Comparison of ENCODE assay signal across 25 cellular contexts in genomic region chr12:115176741-115177400, GRCh38.
"Had no signal": no experiment of that assay in that cellular context is flagged by ENCODE, and none has a peak within 500 bp of the region (broad histone marks: within the 10 kb centered on the region; RNA-seq: fewer than 3 reads in every experiment).

No MANE protein-coding gene starts in this region.

- H3K9me3 ChIP-seq: colonic mucosa, left ventricle myocardium inferior, right lobe of liver, tibial artery had no signal

- H3K27ac Mint-ChIP-seq: activated CD4-positive, alpha-beta memory T cell treated with anti-CD3 and anti-CD28 coated beads, Interleukin-2, amount 10 ng/mL, durations not matched to agents 7 days and 5 days; activated CD4-positive, alpha-beta T cell treated with anti-CD3 and anti-CD28 coated beads, Interleukin-2, amount 10 ng/mL, durations not matched to agents 24 days and 14 days; activated naive CD4-positive, alpha-beta T cell treated with anti-CD3 and anti-CD28 coated beads, Interleukin-2, amount 50 U/mL, for 24 hours; effector memory CD8-positive, alpha-beta T cell; immature natural killer cell; natural killer cell treated with Interleukin-12 subunit alpha and Interleukin-12 subunit beta and Interleukin-15 and Interleukin-18, amount 100 ng/mL, for 72 hours; stimulated activated effector memory CD8-positive, alpha-beta T cell treated with anti-CD3 and anti-CD28 coated beads, Interleukin-12 subunit alpha, Interleukin-12 subunit beta, amount 100 ng/mL, for 72 hours; stimulated activated naive CD8-positive, alpha-beta T cell treated with anti-CD3 and anti-CD28 coated beads, Interleukin-15, amount 100 ng/mL, for 72 hours had no signal

- H3K4me1 Mint-ChIP-seq: activated CD4-positive, alpha-beta memory T cell treated with anti-CD3 and anti-CD28 coated beads, Interleukin-2, amount 10 ng/mL, durations not matched to agents 7 days and 5 days; activated CD4-positive, alpha-beta T cell treated with anti-CD3 and anti-CD28 coated beads, Interleukin-2, amount 10 ng/mL, durations not matched to agents 24 days and 14 days; activated naive CD4-positive, alpha-beta T cell treated with anti-CD3 and anti-CD28 coated beads, Interleukin-2, amount 50 U/mL, for 24 hours; central memory CD8-positive, alpha-beta T cell; immature natural killer cell; stimulated activated effector memory CD8-positive, alpha-beta T cell treated with anti-CD3 and anti-CD28 coated beads, Interleukin-12 subunit alpha, Interleukin-12 subunit beta, amount 100 ng/mL, for 72 hours; stimulated activated naive CD8-positive, alpha-beta T cell treated with anti-CD3 and anti-CD28 coated beads, Interleukin-15, amount 100 ng/mL, for 72 hours had no signal

- H3K4me2 ChIP-seq: hepatocyte had no signal

- H3K27me3 Mint-ChIP-seq: activated CD4-positive, alpha-beta memory T cell treated with anti-CD3 and anti-CD28 coated beads, Interleukin-2, amount 10 ng/mL, durations not matched to agents 7 days and 5 days; activated CD4-positive, alpha-beta T cell treated with anti-CD3 and anti-CD28 coated beads, Interleukin-2, amount 10 ng/mL, durations not matched to agents 24 days and 14 days; activated naive CD4-positive, alpha-beta T cell treated with anti-CD3 and anti-CD28 coated beads, Interleukin-2, amount 50 U/mL, for 24 hours; central memory CD8-positive, alpha-beta T cell; effector memory CD8-positive, alpha-beta T cell; natural killer cell treated with Interleukin-12 subunit alpha and Interleukin-12 subunit beta and Interleukin-15 and Interleukin-18, amount 100 ng/mL, for 72 hours; stimulated activated naive CD8-positive, alpha-beta T cell treated with anti-CD3 and anti-CD28 coated beads, Interleukin-15, amount 100 ng/mL, for 72 hours had no signal

- H2AFZ ChIP-seq: hepatocyte had no signal

- H3K9me3 Mint-ChIP-seq: activated CD4-positive, alpha-beta memory T cell treated with anti-CD3 and anti-CD28 coated beads, Interleukin-2, amount 10 ng/mL, durations not matched to agents 7 days and 5 days; activated CD4-positive, alpha-beta T cell treated with anti-CD3 and anti-CD28 coated beads, Interleukin-2, amount 10 ng/mL, durations not matched to agents 24 days and 14 days; activated naive CD4-positive, alpha-beta T cell treated with anti-CD3 and anti-CD28 coated beads, Interleukin-2, amount 50 U/mL, for 24 hours; stimulated activated naive CD8-positive, alpha-beta T cell treated with anti-CD3 and anti-CD28 coated beads, Interleukin-15, amount 100 ng/mL, for 72 hours had no signal

- H3K36me3 ChIP-seq: colonic mucosa, left ventricle myocardium inferior, right lobe of liver, tibial artery had no signal

- H3K4me1 ChIP-seq: colonic mucosa, left ventricle myocardium inferior, right lobe of liver, tibial artery had no signal

- H3K27me3 ChIP-seq: colonic mucosa, hepatocyte, right lobe of liver, tibial artery had no signal

- FAIRE-seq: endothelial cell of umbilical vein, frontal cortex had no signal

- H3K4me3 ChIP-seq: colonic mucosa, dorsolateral prefrontal cortex, hepatocyte, left ventricle myocardium inferior, right lobe of liver, skin epidermis, tibial artery had no signal

- H3K36me3 Mint-ChIP-seq: activated naive CD4-positive, alpha-beta T cell treated with anti-CD3 and anti-CD28 coated beads, Interleukin-2, amount 50 U/mL, for 24 hours; immature natural killer cell; natural killer cell treated with Interleukin-12 subunit alpha and Interleukin-12 subunit beta and Interleukin-15 and Interleukin-18, amount 100 ng/mL, for 72 hours; stimulated activated effector memory CD8-positive, alpha-beta T cell treated with anti-CD3 and anti-CD28 coated beads, Interleukin-12 subunit alpha, Interleukin-12 subunit beta, amount 100 ng/mL, for 72 hours had no signal

- H3K4me3 Mint-ChIP-seq: activated CD4-positive, alpha-beta memory T cell treated with anti-CD3 and anti-CD28 coated beads, Interleukin-2, amount 10 ng/mL, durations not matched to agents 7 days and 5 days; activated CD4-positive, alpha-beta T cell treated with anti-CD3 and anti-CD28 coated beads, Interleukin-2, amount 10 ng/mL, durations not matched to agents 24 days and 14 days; activated naive CD4-positive, alpha-beta T cell treated with anti-CD3 and anti-CD28 coated beads, Interleukin-2, amount 50 U/mL, for 24 hours; central memory CD8-positive, alpha-beta T cell; effector memory CD8-positive, alpha-beta T cell; immature natural killer cell; natural killer cell treated with Interleukin-12 subunit alpha and Interleukin-12 subunit beta and Interleukin-15 and Interleukin-18, amount 100 ng/mL, for 72 hours; stimulated activated effector memory CD8-positive, alpha-beta T cell treated with anti-CD3 and anti-CD28 coated beads, Interleukin-12 subunit alpha, Interleukin-12 subunit beta, amount 100 ng/mL, for 72 hours; stimulated activated naive CD8-positive, alpha-beta T cell treated with anti-CD3 and anti-CD28 coated beads, Interleukin-15, amount 100 ng/mL, for 72 hours had no signal

- H3K79me2 ChIP-seq: hepatocyte had no signal

- ATAC-seq: activated CD4-positive, CD25-positive, alpha-beta regulatory T cell treated with anti-CD3 and anti-CD28 coated beads, Interleukin-2, amount 50 U/mL, for 24 hours; effector memory CD8-positive, alpha-beta T cell; esophagus mucosa; natural killer cell treated with Interleukin-12 subunit alpha and Interleukin-12 subunit beta and Interleukin-15 and Interleukin-18, amount 100 ng/mL, for 72 hours; right lobe of liver; stimulated activated effector memory CD8-positive, alpha-beta T cell treated with anti-CD3 and anti-CD28 coated beads, Interleukin-12 subunit alpha, Interleukin-12 subunit beta, amount 100 ng/mL, for 72 hours; stimulated activated naive CD8-positive, alpha-beta T cell treated with anti-CD3 and anti-CD28 coated beads, Interleukin-15, amount 100 ng/mL, for 72 hours had no signal

- H3K27ac ChIP-seq: colonic mucosa, dorsolateral prefrontal cortex, hepatocyte, left ventricle myocardium inferior, right lobe of liver, skin epidermis, tibial artery had no signal

- DNase-seq: activated CD4-positive, alpha-beta memory T cell treated with anti-CD3 and anti-CD28 coated beads, Interleukin-2, amount 10 ng/mL, durations not matched to agents 7 days and 5 days; activated CD4-positive, alpha-beta T cell treated with anti-CD3 and anti-CD28 coated beads, Interleukin-2, amount 10 ng/mL, durations not matched to agents 24 days and 14 days; activated gamma-delta T cell treated with Interleukin-2 at 50 U/mL for 16 hours; anterior cingulate cortex; colonic mucosa; dorsolateral prefrontal cortex; effector memory CD8-positive, alpha-beta T cell; glutamatergic neuron; immature natural killer cell; left ventricle myocardium inferior; midbrain; right lobe of liver; stimulated activated CD4-positive, alpha-beta T cell treated with anti-CD3 and anti-CD28 coated beads, Interleukin-1b, Interleukin-23, amount 100 ng/mL, for 48 hours; stimulated activated naive CD8-positive, alpha-beta T cell treated with anti-CD3 and anti-CD28 coated beads, Interleukin-15, amount 100 ng/mL, for 72 hours; tibial artery had no signal
